Comparison of ENCODE assay signal across 1 cellular context in genomic region chr6:44248579-44248978, GRCh38.
TF ChIP-seq lines count a peak whose summit lies in the region.

No MANE protein-coding gene starts in this region.

TF ChIP-seq in HEK293, 187 proteins besides CTCF, POLR2A, EP300 and RAD21 (continued from another document):
- TF ChIP-seq KLF10 (tag by site-specific recombination; IDR thresholded peaks at IDR 0.05) (no peak), ZNF366 (tag by site-specific recombination; conservative IDR thresholded peaks at IDR 0.05) (no peak)
